8 cellular contexts compared by ENCODE assay signal in genomic region chr11:65386307-65387081, GRCh38. TPM values are rescaled to one million over a fixed set of nuclear protein-coding genes. Genes with fewer than 3 reads are reported as not detected.
A peak's percentile ranks its signal among the peaks of the same experiment; 100 is the strongest.
DNase-seq lines count a peak whose midpoint lies in the region; ATAC-seq, FAIRE-seq and TF ChIP-seq lines count a peak whose summit lies in the region.

Gene FRMD8, plus strand, starts transcription at chr11:65386637. Its CDS starts 400 bp downstream, at chr11:65387037.

- FAIRE-seq in A549 (lab: Jason Lieb, UNC) = no peak

- H3K4me1 Mint-ChIP-seq in natural killer cell = peaks cover 52 to 84% of the 10 kb centered on the region in 2 donors
- H3K4me1 Mint-ChIP-seq in stimulated activated naive B cell treated with anti-CD40 and anti-IgM and Interleukin-4, amounts not matched to agents 10 μg/mL and 1 μg/mL and 100 μg/mL, for 72 hours = peaks cover 54 to 83% of the 10 kb centered on the region in 2 donors

- H3K27me3 Mint-ChIP-seq in natural killer cell (ENCODE audit: low read depth in 2 of 2) = no peaks in the 10 kb centered on the region
- H3K27me3 Mint-ChIP-seq in stimulated activated naive B cell treated with anti-CD40 and anti-IgM and Interleukin-4, amounts not matched to agents 10 μg/mL and 1 μg/mL and 100 μg/mL, for 72 hours = no peaks in the 10 kb centered on the region

- intact Hi-C loops in natural killer cell (cut with micrococcal nuclease) = loop anchor here (5.0 kb wide), 1 partner anchor 186 kb away; the partner anchor contains the start of genes FAM89B and ZNRD2

- CTCF ChIA-PET in A549 (lab: Yijun Ruan, JAX) = interaction anchor here (0.7 to 14.2 kb wide), 7 partner anchors 11 to 204 kb away, joined by 3 to 208 read pairs (median 4); partner anchors contain the start of gene NEAT1

- ATAC-seq in A549 (peak; percentile 17 to 52; a peak in 4 of 6 replicates), GM18909 (IDR thresholded peaks at IDR 0.05; ENCODE audit: poor library complexity, unreplicated experiment) (peak; percentile 43), natural killer cell (peak; percentile 59 to 83 (median 70))
- peak; percentile 35 to 47 for ATAC-seq in stimulated activated naive B cell treated with anti-CD40 and anti-IgM and Interleukin-4, amounts not matched to agents 10 μg/mL and 1 μg/mL and 100 μg/mL, for 72 hours (replicated peaks)

- peak within 1 kb of the TSS; percentile 72 for H3K4me3 ChIP-seq in A549

- no peaks in the 10 kb centered on the region for H3K9me3 Mint-ChIP-seq in natural killer cell
- H3K9me3 Mint-ChIP-seq in stimulated activated naive B cell treated with anti-CD40 and anti-IgM and Interleukin-4, amounts not matched to agents 10 μg/mL and 1 μg/mL and 100 μg/mL, for 72 hours = no peaks in the 10 kb centered on the region

- H3K27ac Mint-ChIP-seq in natural killer cell = peak within 1 kb of the TSS; percentile 99
- peak within 1 kb of the TSS; percentile 96 for H3K27ac Mint-ChIP-seq in stimulated activated naive B cell treated with anti-CD40 and anti-IgM and Interleukin-4, amounts not matched to agents 10 μg/mL and 1 μg/mL and 100 μg/mL, for 72 hours

- peak within 1 kb of the TSS; percentile 79 for H3K4me2 ChIP-seq in A549

- peak within 1 kb of the TSS; percentile 93 to 99 for H3K27ac ChIP-seq in A549

- TF ChIP-seq CTCF in A549 (IDR thresholded peaks at IDR 0.05) = no peak
- no peak for TF ChIP-seq CTCF in natural killer cell (IDR thresholded peaks at IDR 0.05)

- no peaks in the 10 kb centered on the region for H3K9me3 ChIP-seq in A549

- no peaks in the 10 kb centered on the region for H3K36me3 Mint-ChIP-seq in natural killer cell
- H3K36me3 Mint-ChIP-seq in stimulated activated naive B cell treated with anti-CD40 and anti-IgM and Interleukin-4, amounts not matched to agents 10 μg/mL and 1 μg/mL and 100 μg/mL, for 72 hours = peaks cover 16 to 30% of the 10 kb centered on the region in 2 donors

- TF ChIP-seq RAD21 in A549 (conservative IDR thresholded peaks at IDR 0.05 in 1 of 2, IDR thresholded peaks at IDR 0.05 in 1 of 2) = no peak

- POLR2A ChIA-PET in A549 (lab: Yijun Ruan, JAX) = interaction anchor here (1.0 to 1.7 kb wide), 3 partner anchors 30 to 37 kb away, joined by 4 to 8 read pairs (median 7); partner anchors contain the start of gene NEAT1

- WGBS in A549 (ENCODE audit: missing lambda C conversion rate) = 0% methylated on average over 23 of the region's 70 CpGs

- no peak for TF ChIP-seq EP300 in A549 (IDR thresholded peaks at IDR 0.05)

- TF ChIP-seq POLR2A in A549 (IDR thresholded peaks at IDR 0.05; ENCODE audit: low read length) (peak; percentile 75), Raji (IDR thresholded peaks at IDR 0.05; ENCODE audit: insufficient read depth, low read depth, low read length) (peak; percentile 81)

- H3K4me1 ChIP-seq in A549 = peaks cover 79% of the 10 kb centered on the region

- DNase-seq in A549 (ENCODE audit: low read depth in 1 of 2, low spot score in 1 of 2) (peak; percentile 70 to 82), Kasumi-1 (lab: John Stamatoyannopoulos, UW) (peak; percentile 34 to 56), fibroblast of peridontal ligament (ENCODE audit: extremely low read depth) (peak; percentile 70), natural killer cell (peak; percentile 94)
- DNase-seq in activated T-helper 9 cell treated with anti-CD3 and anti-CD28 coated beads, Interleukin-2, amount 50 U/mL, for 16 hours (ENCODE audit: low read depth) = peak; percentile 86
- DNase-seq in stimulated activated naive B cell treated with anti-CD40 and anti-IgM and Interleukin-4, amounts not matched to agents 10 μg/mL and 1 μg/mL and 100 μg/mL, for 72 hours = peak; percentile 81

- H3K4me3 Mint-ChIP-seq in natural killer cell = peak within 1 kb of the TSS; percentile 99
- peak within 1 kb of the TSS; percentile 95 to 96 for H3K4me3 Mint-ChIP-seq in stimulated activated naive B cell treated with anti-CD40 and anti-IgM and Interleukin-4, amounts not matched to agents 10 μg/mL and 1 μg/mL and 100 μg/mL, for 72 hours

TF ChIP-seq in A549, 52 proteins besides CTCF, POLR2A, EP300 and RAD21 (continues in another document):
- TF ChIP-seq MAX (IDR thresholded peaks at IDR 0.05) = peak; percentile 93
- TF ChIP-seq FOXS1 (CRISPR knock-in tag; IDR thresholded peaks at IDR 0.05) = peak; percentile 77; the same call in 1 of the 2 replicates
- no peak; the same call in 1 of the 2 replicates for TF ChIP-seq MYC (IDR thresholded peaks at IDR 0.05; ENCODE audit: borderline replicate concordance, low read length)
- peak; percentile 74 for TF ChIP-seq ATOH8 (CRISPR knock-in tag; IDR thresholded peaks at IDR 0.05; ENCODE audit: low read depth)
- TF ChIP-seq HOXA7 (CRISPR knock-in tag; IDR thresholded peaks at IDR 0.05) = no peak; the same call in 1 of the 2 replicates
- TF ChIP-seq SMC3 (IDR thresholded peaks at IDR 0.05) = no peak
- TF ChIP-seq FOSL2 (IDR thresholded peaks at IDR 0.05) = no peak
- no peak for TF ChIP-seq FOSL2 (CRISPR knock-in tag; IDR thresholded peaks at IDR 0.05)
- TF ChIP-seq JUNB (IDR thresholded peaks at IDR 0.05) = no peak
- no peak for TF ChIP-seq ZC3H11A (IDR thresholded peaks at IDR 0.05)
- TF ChIP-seq TP53 (CRISPR knock-in tag; IDR thresholded peaks at IDR 0.05) = peak; percentile 46; the same call in 1 of the 2 replicates
- 0 out of 2 replicates have a peak, but pooled peaks have one; percentile 24 for TF ChIP-seq NPAS2 (CRISPR knock-in tag; IDR thresholded peaks at IDR 0.05; ENCODE audit: borderline replicate concordance)
- TF ChIP-seq BCL3 (IDR thresholded peaks at IDR 0.05) = no peak
- TF ChIP-seq HES2 (IDR thresholded peaks at IDR 0.05) = no peak
- no peak for TF ChIP-seq MAFK (IDR thresholded peaks at IDR 0.05; ENCODE audit: partially characterized antibody)
- no peak; the same call in 1 of the 2 replicates for TF ChIP-seq ZSCAN20 (CRISPR knock-in tag; IDR thresholded peaks at IDR 0.05)
- TF ChIP-seq CHD4 (IDR thresholded peaks at IDR 0.05; ENCODE audit: borderline replicate concordance) = peak; percentile 0; the same call in 1 of the 2 replicates
- peak; percentile 60; the same call in 1 of the 2 replicates for TF ChIP-seq ZNF302 (CRISPR knock-in tag; IDR thresholded peaks at IDR 0.05)
- TF ChIP-seq, protein P1, sequence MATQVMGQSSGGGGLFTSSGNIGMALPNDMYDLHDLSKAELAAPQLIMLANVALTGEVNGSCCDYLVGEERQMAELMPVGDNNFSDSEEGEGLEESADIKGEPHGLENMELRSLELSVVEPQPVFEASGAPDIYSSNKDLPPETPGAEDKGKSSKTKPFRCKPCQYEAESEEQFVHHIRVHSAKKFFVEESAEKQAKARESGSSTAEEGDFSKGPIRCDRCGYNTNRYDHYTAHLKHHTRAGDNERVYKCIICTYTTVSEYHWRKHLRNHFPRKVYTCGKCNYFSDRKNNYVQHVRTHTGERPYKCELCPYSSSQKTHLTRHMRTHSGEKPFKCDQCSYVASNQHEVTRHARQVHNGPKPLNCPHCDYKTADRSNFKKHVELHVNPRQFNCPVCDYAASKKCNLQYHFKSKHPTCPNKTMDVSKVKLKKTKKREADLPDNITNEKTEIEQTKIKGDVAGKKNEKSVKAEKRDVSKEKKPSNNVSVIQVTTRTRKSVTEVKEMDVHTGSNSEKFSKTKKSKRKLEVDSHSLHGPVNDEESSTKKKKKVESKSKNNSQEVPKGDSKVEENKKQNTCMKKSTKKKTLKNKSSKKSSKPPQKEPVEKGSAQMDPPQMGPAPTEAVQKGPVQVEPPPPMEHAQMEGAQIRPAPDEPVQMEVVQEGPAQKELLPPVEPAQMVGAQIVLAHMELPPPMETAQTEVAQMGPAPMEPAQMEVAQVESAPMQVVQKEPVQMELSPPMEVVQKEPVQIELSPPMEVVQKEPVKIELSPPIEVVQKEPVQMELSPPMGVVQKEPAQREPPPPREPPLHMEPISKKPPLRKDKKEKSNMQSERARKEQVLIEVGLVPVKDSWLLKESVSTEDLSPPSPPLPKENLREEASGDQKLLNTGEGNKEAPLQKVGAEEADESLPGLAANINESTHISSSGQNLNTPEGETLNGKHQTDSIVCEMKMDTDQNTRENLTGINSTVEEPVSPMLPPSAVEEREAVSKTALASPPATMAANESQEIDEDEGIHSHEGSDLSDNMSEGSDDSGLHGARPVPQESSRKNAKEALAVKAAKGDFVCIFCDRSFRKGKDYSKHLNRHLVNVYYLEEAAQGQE (IDR thresholded peaks at IDR 0.05) = no peak
- TF ChIP-seq HOXB13 (CRISPR knock-in tag; IDR thresholded peaks at IDR 0.05; ENCODE audit: low read depth) = peak; percentile 94

RNA-seq across cellular contexts. Expression of gene FRMD8, which starts in this region (rescaled TPM):
- polyA plus RNA-seq in A549 (2011; rRNA removed) (12.2 and 12.9 TPM in 2 replicates), A549 (2017; fragmentation: RNase III; extraction: RNeasy Plus Mini Kit Qiagen cat#74134 plus additional on column Dnase treatment) (16.5 to 20.0 TPM (median 17.4 TPM) in 3 replicates)
- 30.5 and 36.6 TPM in 2 replicates for polyA plus RNA-seq in A549 (2012; cell fraction: cytosol; rRNA removed)
- polyA plus RNA-seq in A549 (2012; cell fraction: nucleus; rRNA removed) = 46.7 and 62.2 TPM in 2 replicates
- polyA minus RNA-seq in A549 (2011; rRNA and poly(A)+ RNA removed) = 12.1 and 14.5 TPM in 2 replicates
- total RNA-seq in natural killer cell = 10 to 100 TPM; 45.6 to 58.4 (median 57.7) TPM

Comparison
In these comparisons a context has a peak if more than half of its experiments do, and no peak if none do; other contexts are left out.
1. Peak in every context shown above with its lines: DNase-seq, ATAC-seq, H3K4me3 ChIP-seq and H3K27ac ChIP-seq.